14 cellular contexts compared by ENCODE assay signal in the genomic region with DNA sequence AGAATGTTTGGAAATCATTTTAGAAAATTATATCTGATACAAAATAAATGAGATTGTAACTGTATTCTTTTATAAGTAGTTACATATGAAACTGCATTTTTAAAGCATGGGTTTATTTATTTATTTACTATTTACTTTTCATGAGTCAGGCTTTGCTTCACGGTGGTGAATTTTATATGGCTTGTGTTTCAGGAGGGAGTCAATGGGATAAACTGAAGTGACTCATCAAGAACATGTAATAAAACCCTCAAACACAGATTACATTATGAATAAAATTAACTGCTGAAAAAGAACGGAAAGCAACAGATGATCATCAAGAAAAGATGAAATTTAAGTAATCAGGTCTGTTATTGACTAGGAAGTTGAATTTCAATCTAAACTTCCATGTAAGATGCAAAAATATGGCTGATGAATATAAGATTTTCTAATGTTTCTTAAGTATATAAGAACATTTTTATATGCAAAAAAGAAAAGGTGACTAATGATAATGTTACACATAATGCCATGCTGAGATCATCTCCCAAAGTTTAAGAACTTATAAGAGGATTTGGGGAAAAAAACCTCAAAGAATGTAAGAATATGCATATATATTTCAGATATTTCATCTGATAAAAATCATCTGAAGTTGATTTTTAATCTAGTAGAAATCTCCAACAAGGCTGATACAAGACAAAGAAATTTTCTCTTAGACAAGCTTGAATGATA.
A peak's percentile ranks its signal among the peaks of the same experiment; 100 is the strongest.
DNase-seq lines count a peak whose midpoint lies in the region; ATAC-seq and TF ChIP-seq lines count a peak whose summit lies in the region.
"Had no signal": no experiment of that assay in that cellular context is flagged by ENCODE, and none has a peak within 500 bp of the region (broad histone marks: within the 10 kb centered on the region; RNA-seq: fewer than 3 reads in every experiment).

No MANE protein-coding gene starts in this region.

- H3K36me3 ChIP-seq in brain microvascular endothelial cell (replicated peaks), result no peaks in the 10 kb centered on the region
- H3K36me3 ChIP-seq: HAP-1, vagina had no signal

- H3K27ac ChIP-seq in brain microvascular endothelial cell, result no peak overlapping the region
- H3K27ac ChIP-seq: skin epidermis, vagina had no signal

- DNase-seq in EH (ENCODE audit: low read depth) (peak; percentile 77), LHCN-M2 (ENCODE audit: low read depth) (peak; percentile 92), brain microvascular endothelial cell (peak; percentile 11), non-pigmented ciliary epithelial cell (ENCODE audit: low read depth) (peak; percentile 32), NOMO-1 (lab: John Stamatoyannopoulos, UW; ENCODE audit: unreplicated experiment in 2 of 2) (no peak), NCI-H2081 (lab: John Stamatoyannopoulos, UW) (no peak)
- DNase-seq: activated B cell treated with CpG ODN at 0.5 μM for 24 hours, Caco-2, NCI-H2171, SW 1271 had no signal

- no peak overlapping the region for H3K4me3 ChIP-seq in brain microvascular endothelial cell (ENCODE audit: low read depth, low read length)
- H3K4me3 ChIP-seq: HAP-1, skin epidermis, vagina had no signal

- in situ Hi-C loops in brain microvascular endothelial cell (cut with HindIII; ENCODE audit: low pct_ligation_motif_present, low sequenced_read_pairs), result no loop called here

- no peak for TF ChIP-seq CTCF in brain microvascular endothelial cell (IDR thresholded peaks at IDR 0.05; ENCODE audit: low read depth, low read length, missing control alignments)

- no peak for ATAC-seq in GM19467 (IDR thresholded peaks at IDR 0.05; ENCODE audit: unreplicated experiment)

- no peaks in the 10 kb centered on the region for H3K27me3 ChIP-seq in brain microvascular endothelial cell (replicated peaks)
- H3K27me3 ChIP-seq: vagina had no signal

Comparison
In these comparisons a context has a peak if more than half of its experiments do, and no peak if none do; other contexts are left out.
1. DNase-seq: peak in EH (single experiment), LHCN-M2 (single experiment), brain microvascular endothelial cell (single experiment) and non-pigmented ciliary epithelial cell (single experiment); none in NOMO-1 (0 of 2) and NCI-H2081 (0 of 2).